In the genomic region with DNA sequence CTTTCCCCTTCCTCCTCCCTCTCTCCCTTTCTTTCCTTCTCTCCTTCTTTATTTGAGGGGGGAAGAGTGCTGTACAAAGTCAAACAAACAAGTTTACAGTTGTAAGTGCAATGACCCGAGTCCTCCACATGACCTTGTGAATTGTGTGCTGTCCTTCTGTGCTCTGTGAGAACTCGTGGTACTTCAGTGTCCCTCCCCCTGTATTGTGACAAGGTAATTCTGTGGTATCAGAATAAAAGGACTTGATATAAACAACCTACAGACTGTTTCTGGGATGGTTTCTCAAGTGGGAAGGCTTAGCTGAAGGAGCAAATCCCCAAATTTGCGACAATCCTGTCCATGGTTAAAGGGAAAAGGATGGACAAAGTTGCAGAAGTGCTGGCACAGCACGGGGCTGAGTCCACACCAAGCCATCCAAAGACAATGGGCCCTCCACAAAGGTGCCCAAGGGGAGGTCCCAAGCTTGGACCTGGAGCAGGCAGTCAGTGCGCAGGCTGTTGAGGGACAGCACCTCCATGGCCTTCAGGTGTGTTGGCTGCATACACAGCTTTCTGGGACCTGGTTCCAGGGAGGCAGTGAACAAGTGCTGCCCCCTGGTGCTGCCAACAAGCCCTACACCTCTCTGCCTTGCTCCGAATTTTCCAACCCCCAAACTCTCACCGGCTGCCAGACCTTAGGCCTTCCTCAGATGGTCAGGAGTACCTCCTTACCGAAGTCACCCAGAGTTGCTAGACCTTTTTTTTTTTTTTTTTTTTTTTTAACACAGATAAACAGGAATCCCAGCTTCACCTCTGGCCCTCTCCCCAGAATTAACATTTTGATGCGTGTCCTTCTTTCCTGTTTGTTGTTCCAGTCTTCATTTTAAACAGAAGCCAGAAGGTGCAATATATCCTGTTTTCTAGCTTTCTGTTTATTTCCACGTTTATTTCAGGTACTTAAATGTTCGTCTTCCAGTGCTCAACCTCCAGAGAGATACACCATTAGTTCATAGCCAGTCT, we compare ENCODE assay signal across 1 cellular context.
TF ChIP-seq lines count a peak whose summit lies in the region.

No MANE protein-coding gene starts in this region.

TF ChIP-seq in endothelial cell of umbilical vein, 7 proteins besides CTCF, POLR2A, EP300 and RAD21:
- TF ChIP-seq MYC (IDR thresholded peaks at IDR 0.05; ENCODE audit: low read depth, low read length) (no peak), GATA2 (IDR thresholded peaks at IDR 0.05; ENCODE audit: insufficient read depth, insufficient read length, low read depth, low read length) (no peak)
